ENCODE assay signal across 18 cellular contexts in genomic region chr3:56389213-56389830, GRCh38.
A peak's percentile ranks its signal among the peaks of the same experiment; 100 is the strongest.
DNase-seq lines count a peak whose midpoint lies in the region; ATAC-seq and TF ChIP-seq lines count a peak whose summit lies in the region.
"Had no signal": no experiment of that assay in that cellular context is flagged by ENCODE, and none has a peak within 500 bp of the region (broad histone marks: within the 10 kb centered on the region; RNA-seq: fewer than 3 reads in every experiment).

No MANE protein-coding gene starts in this region.

- no peak overlapping the region for H3K4me3 Mint-ChIP-seq in activated CD4-positive, alpha-beta T cell treated with anti-CD3 and anti-CD28 coated beads for 36 hours
- H3K4me3 Mint-ChIP-seq in activated CD4-positive, alpha-beta T cell treated with anti-CD3 and anti-CD28 coated beads, Interleukin-2, amount 10 ng/mL, durations not matched to agents 7 days and 5 days = no peak overlapping the region
- H3K4me3 Mint-ChIP-seq: CD8-positive, alpha-beta memory T cell; HFFc6 had no signal

- H3K36me3 ChIP-seq in mesodermal cell (ENCODE audit: control insufficient read depth, insufficient read depth, low read length) (no peaks in the 10 kb centered on the region), Peyer's patch (no peaks in the 10 kb centered on the region), ovary (no peaks in the 10 kb centered on the region)
- H3K36me3 ChIP-seq: BLaER1 had no signal

- TF ChIP-seq EP300 in ovary (IDR thresholded peaks at IDR 0.05) = no peak

- H3K27ac Mint-ChIP-seq in activated CD4-positive, alpha-beta T cell treated with anti-CD3 and anti-CD28 coated beads for 36 hours = peak overlapping the region; percentile 26
- H3K27ac Mint-ChIP-seq in activated CD4-positive, alpha-beta T cell treated with anti-CD3 and anti-CD28 coated beads, Interleukin-2, amount 10 ng/mL, durations not matched to agents 7 days and 5 days = no peak overlapping the region
- H3K27ac Mint-ChIP-seq: CD8-positive, alpha-beta memory T cell; HFFc6 had no signal

- CTCF ChIA-PET in activated CD4-positive, alpha-beta T cell treated with anti-CD3 and anti-CD28 coated beads for 36 hours (lab: Charles Lee) = interaction anchor here (1.1 kb wide), 1 partner anchor 57 kb away, joined by 3 read pairs; no protein-coding TSS in a partner anchor
- CTCF ChIA-PET in activated CD4-positive, alpha-beta T cell treated with anti-CD3 and anti-CD28 coated beads, Interleukin-2, amount 10 ng/mL, durations not matched to agents 7 days and 5 days (lab: Charles Lee) = no interaction called here

- 97 to 100% methylated on average over 2 to 3 of the region's 3 CpGs for WGBS in mesodermal cell (ENCODE audit: insufficient coverage in 2 of 2), 2 experiments
- 71 to 79% (median 77%) methylated on average over 3 of the region's 3 CpGs for WGBS in ovary, 3 donors

- no peaks in the 10 kb centered on the region for H3K36me3 Mint-ChIP-seq in activated CD4-positive, alpha-beta T cell treated with anti-CD3 and anti-CD28 coated beads for 36 hours (ENCODE audit: low read depth)
- no peaks in the 10 kb centered on the region for H3K36me3 Mint-ChIP-seq in activated CD4-positive, alpha-beta T cell treated with anti-CD3 and anti-CD28 coated beads, Interleukin-2, amount 10 ng/mL, durations not matched to agents 7 days and 5 days (ENCODE audit: low read depth)
- H3K36me3 Mint-ChIP-seq: CD8-positive, alpha-beta memory T cell had no signal

- H3K4me1 Mint-ChIP-seq in activated CD4-positive, alpha-beta T cell treated with anti-CD3 and anti-CD28 coated beads for 36 hours = peaks cover 14% of the 10 kb centered on the region
- no peaks in the 10 kb centered on the region for H3K4me1 Mint-ChIP-seq in activated CD4-positive, alpha-beta T cell treated with anti-CD3 and anti-CD28 coated beads, Interleukin-2, amount 10 ng/mL, durations not matched to agents 7 days and 5 days
- H3K4me1 Mint-ChIP-seq: CD8-positive, alpha-beta memory T cell had no signal

- H3K27ac ChIP-seq in mesodermal cell (ENCODE audit: low read depth, low read length, severe bottlenecking) (peak overlapping the region; percentile 91), Peyer's patch (no peak overlapping the region), ovary (no peak overlapping the region)
- H3K27ac ChIP-seq: 22Rv1, BLaER1 had no signal

- H3K9me3 Mint-ChIP-seq in activated CD4-positive, alpha-beta T cell treated with anti-CD3 and anti-CD28 coated beads for 36 hours (ENCODE audit: low read depth) = no peaks in the 10 kb centered on the region
- no peaks in the 10 kb centered on the region for H3K9me3 Mint-ChIP-seq in activated CD4-positive, alpha-beta T cell treated with anti-CD3 and anti-CD28 coated beads, Interleukin-2, amount 10 ng/mL, durations not matched to agents 7 days and 5 days

- peaks cover 12% of the 10 kb centered on the region for H3K27me3 Mint-ChIP-seq in activated CD4-positive, alpha-beta T cell treated with anti-CD3 and anti-CD28 coated beads for 36 hours
- peaks cover under 1% of the 10 kb centered on the region for H3K27me3 Mint-ChIP-seq in activated CD4-positive, alpha-beta T cell treated with anti-CD3 and anti-CD28 coated beads, Interleukin-2, amount 10 ng/mL, durations not matched to agents 7 days and 5 days

- no peaks in the 10 kb centered on the region for H3K4me1 ChIP-seq in mesodermal cell (ENCODE audit: control insufficient read depth, insufficient read depth, low read length, poor library complexity, severe bottlenecking)
- H3K4me1 ChIP-seq in Peyer's patch = no peaks in the 10 kb centered on the region
- peaks cover 4% of the 10 kb centered on the region for H3K4me1 ChIP-seq in ovary (ENCODE audit: insufficient read depth)
- H3K4me1 ChIP-seq: BLaER1 had no signal

- no peaks in the 10 kb centered on the region for H3K9me3 ChIP-seq in mesodermal cell (ENCODE audit: control insufficient read depth, low read length)
- no peaks in the 10 kb centered on the region for H3K9me3 ChIP-seq in Peyer's patch
- no peaks in the 10 kb centered on the region for H3K9me3 ChIP-seq in ovary
- H3K9me3 ChIP-seq: BLaER1 had no signal

- DNase-seq in activated CD4-positive, alpha-beta T cell treated with anti-CD3 and anti-CD28 coated beads for 36 hours = peak; percentile 16
- no peak for DNase-seq in activated CD4-positive, alpha-beta T cell treated with anti-CD3 and anti-CD28 coated beads, Interleukin-2, amount 10 ng/mL, durations not matched to agents 7 days and 5 days
- peak; percentile 4 for DNase-seq in stimulated activated CD4-positive, alpha-beta T cell treated with anti-CD3 and anti-CD28 coated beads, Interleukin-1b, Interleukin-23, amount 100 ng/mL, for 48 hours
- no peak for DNase-seq in stimulated activated CD4-positive, alpha-beta T cell treated with anti-CD3 and anti-CD28 coated beads, Interleukin-2, amount 100 ng/mL, for 48 hours
- DNase-seq in Peyer's patch (no peak), ovary (no peak)
- no peak for DNase-seq in activated effector memory CD4-positive, alpha-beta T cell treated with anti-CD3 and anti-CD28 coated beads, Interleukin-2, amount 50 U/mL, for 16 hours
- DNase-seq: CD8-positive, alpha-beta memory T cell; HFFc6; MV-4-11; NCI-H1417 treated with DMSO at 0.1 percent for 48 hours; NCI-H2029; NCI-H2171 treated with DMSO at 0.1 percent for 48 hours; NCI-H510A treated with DMSO at 0.1 percent for 48 hours had no signal

- H3K4me3 ChIP-seq in mesodermal cell (ENCODE audit: extremely low read depth, insufficient read depth, low read length, poor library complexity, severe bottlenecking) (no peak overlapping the region), Peyer's patch (no peak overlapping the region), ovary (no peak overlapping the region)
- H3K4me3 ChIP-seq: BLaER1 had no signal

- no peaks in the 10 kb centered on the region for H3K27me3 ChIP-seq in Peyer's patch
- no peaks in the 10 kb centered on the region for H3K27me3 ChIP-seq in ovary
- H3K27me3 ChIP-seq: BLaER1 had no signal

- TF ChIP-seq CTCF in Peyer's patch (IDR thresholded peaks at IDR 0.05) (no peak), ovary (IDR thresholded peaks at IDR 0.05) (no peak)

- peak; percentile 63 for ATAC-seq in activated CD4-positive, alpha-beta T cell treated with anti-CD3 and anti-CD28 coated beads for 36 hours
- ATAC-seq: Panc1 had no signal

- no peak for TF ChIP-seq POLR2A in Peyer's patch (IDR thresholded peaks at IDR 0.05)
- TF ChIP-seq POLR2A in ovary (IDR thresholded peaks at IDR 0.05) = no peak

- POLR2A ChIA-PET in activated CD4-positive, alpha-beta T cell treated with anti-CD3 and anti-CD28 coated beads for 36 hours (lab: Charles Lee) = no interaction called here
- POLR2A ChIA-PET in activated CD4-positive, alpha-beta T cell treated with anti-CD3 and anti-CD28 coated beads, Interleukin-2, amount 10 ng/mL, durations not matched to agents 7 days and 5 days (lab: Charles Lee) = interaction anchor here (0.6 kb wide), 1 partner anchor 41 kb away, joined by 3 read pairs; no protein-coding TSS in a partner anchor

- intact Hi-C loops in activated CD4-positive, alpha-beta T cell treated with anti-CD3 and anti-CD28 coated beads for 36 hours (cut with DNase I, micrococcal nuclease) = no loop called here
- intact Hi-C loops in ovary (cut with DNase I) = no loop called here

Comparison
In these comparisons a context has a peak if more than half of its experiments do, and no peak if none do; other contexts are left out.
1. DNase-seq: peak in activated CD4-positive, alpha-beta T cell treated with anti-CD3 and anti-CD28 coated beads for 36 hours (single experiment) and stimulated activated CD4-positive, alpha-beta T cell treated with anti-CD3 and anti-CD28 coated beads, Interleukin-1b, Interleukin-23, amount 100 ng/mL, for 48 hours (single experiment); none in activated CD4-positive, alpha-beta T cell treated with anti-CD3 and anti-CD28 coated beads, Interleukin-2, amount 10 ng/mL, durations not matched to agents 7 days and 5 days (single experiment), stimulated activated CD4-positive, alpha-beta T cell treated with anti-CD3 and anti-CD28 coated beads, Interleukin-2, amount 100 ng/mL, for 48 hours (0 of 2), Peyer's patch (0 of 3), activated effector memory CD4-positive, alpha-beta T cell treated with anti-CD3 and anti-CD28 coated beads, Interleukin-2, amount 50 U/mL, for 16 hours (single experiment) and ovary (0 of 5).